8 cellular contexts compared by ENCODE assay signal in the genomic region with DNA sequence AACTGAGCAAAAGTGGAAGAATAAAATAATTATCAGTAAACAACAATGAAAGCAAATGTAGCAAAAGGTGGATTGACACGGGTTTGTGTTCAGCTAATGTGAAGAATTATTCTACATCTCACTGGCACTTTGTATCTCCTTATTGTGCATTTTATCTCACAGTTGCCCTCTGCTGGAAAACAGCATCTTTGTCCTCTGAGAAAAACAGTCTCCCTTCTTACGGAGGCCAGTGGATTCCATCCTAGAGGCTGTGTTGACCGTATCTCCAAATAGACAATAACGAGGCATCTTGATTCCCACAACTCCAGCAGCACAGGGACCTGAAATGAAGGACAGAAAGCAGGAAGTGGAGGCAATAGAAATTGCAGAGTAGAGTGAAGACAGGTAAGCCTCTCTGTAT. TPM values are rescaled to one million over a fixed set of nuclear protein-coding genes. Genes with fewer than 3 reads are reported as not detected.
DNase-seq lines count a peak whose midpoint lies in the region; ATAC-seq and TF ChIP-seq lines count a peak whose summit lies in the region.

No MANE protein-coding gene starts in this region.

- ATAC-seq in left cardiac atrium (peak; percentile 24 to 59), GM18519 (IDR thresholded peaks at IDR 0.05; ENCODE audit: low FRiP score, unreplicated experiment) (no peak), GM18505 (IDR thresholded peaks at IDR 0.05; ENCODE audit: unreplicated experiment) (no peak)

- CTCF ChIA-PET in activated naive CD4-positive, alpha-beta T cell treated with anti-CD3 and anti-CD28 coated beads for 36 hours (lab: Charles Lee): interaction anchor here (0.6 to 5.2 kb wide), 5 partner anchors 24 to 381 kb away, joined by 3 to 26 read pairs (median 4); no protein-coding TSS in a partner anchor

- H3K9me3 ChIP-seq in tibial nerve: no peaks in the 10 kb centered on the region

- no peaks in the 10 kb centered on the region for H3K36me3 Mint-ChIP-seq in activated naive CD4-positive, alpha-beta T cell treated with anti-CD3 and anti-CD28 coated beads for 36 hours (ENCODE audit: low read depth)

- TF ChIP-seq CTCF in tibial nerve (IDR thresholded peaks at IDR 0.05): peak in 4 of 5 experiments; percentile 23 to 46 (median 35)

- peaks cover 2% of the 10 kb centered on the region for H3K4me1 Mint-ChIP-seq in activated naive CD4-positive, alpha-beta T cell treated with anti-CD3 and anti-CD28 coated beads for 36 hours (ENCODE audit: low read depth)

- intact Hi-C loops in activated naive CD4-positive, alpha-beta T cell treated with anti-CD3 and anti-CD28 coated beads for 36 hours (cut with micrococcal nuclease): loop anchor here (1.0 to 10.0 kb wide), 5 partner anchors 104 to 433 kb away; partner anchors contain the start of gene ATF7IP
- intact Hi-C loops in left cardiac atrium (cut with DNase I): loop anchor here (2.0 to 10.0 kb wide), 2 partner anchors 104 to 384 kb away; no protein-coding TSS in a partner anchor
- intact Hi-C loops in posterior vena cava (cut with DNase I): loop anchor here (5.0 to 10.0 kb wide), 2 partner anchors 172 to 374 kb away; no protein-coding TSS in a partner anchor

- TF ChIP-seq EP300 in tibial nerve (IDR thresholded peaks at IDR 0.05): no peak

- peaks cover 8% of the 10 kb centered on the region for H3K27me3 Mint-ChIP-seq in activated naive CD4-positive, alpha-beta T cell treated with anti-CD3 and anti-CD28 coated beads for 36 hours (ENCODE audit: low read depth)

- no peak overlapping the region for H3K4me3 Mint-ChIP-seq in activated naive CD4-positive, alpha-beta T cell treated with anti-CD3 and anti-CD28 coated beads for 36 hours

- no peaks in the 10 kb centered on the region for H3K27me3 ChIP-seq in tibial nerve

- H3K9me3 Mint-ChIP-seq in activated naive CD4-positive, alpha-beta T cell treated with anti-CD3 and anti-CD28 coated beads for 36 hours: no peaks in the 10 kb centered on the region

- no peaks in the 10 kb centered on the region for H3K36me3 ChIP-seq in tibial nerve

- H3K4me3 ChIP-seq in tibial nerve: no peak overlapping the region

- peak; percentile 25 for DNase-seq in activated naive CD4-positive, alpha-beta T cell treated with anti-CD3 and anti-CD28 coated beads for 36 hours
- no peak for DNase-seq in activated naive CD4-positive, alpha-beta T cell treated with anti-CD3 and anti-CD28 coated beads, Interleukin-2, amount 50 U/mL, for 16 hours
- DNase-seq in RKO (ENCODE audit: low spot score): peak; percentile 49
- DNase-seq in left cardiac atrium: no peak
- peak in 1 of 2 donors; percentile 38 for DNase-seq in tibial nerve (ENCODE audit: low spot score in 2 of 2)
- no peak for DNase-seq in posterior vena cava (ENCODE audit: low spot score)

- H3K4me1 ChIP-seq in tibial nerve: no peaks in the 10 kb centered on the region

- TF ChIP-seq POLR2A in tibial nerve (IDR thresholded peaks at IDR 0.05) (no peak), GM18505 (IDR thresholded peaks at IDR 0.05; ENCODE audit: borderline replicate concordance, extremely low read depth, insufficient read depth, insufficient read length) (no peak)

- 26 to 29% methylated on average over 4 of the region's 4 CpGs for WGBS in tibial nerve, 2 donors

- no peak overlapping the region for H3K27ac ChIP-seq in tibial nerve

- no peak overlapping the region for H3K27ac Mint-ChIP-seq in activated naive CD4-positive, alpha-beta T cell treated with anti-CD3 and anti-CD28 coated beads for 36 hours

RNA-seq across cellular contexts. Expression of gene PLBD1, which starts 51.3 kb away (rescaled TPM):
- not detected for total RNA-seq in activated naive CD4-positive, alpha-beta T cell treated with anti-CD3 and anti-CD28 coated beads for 36 hours
- total RNA-seq in left cardiac atrium: 10 to 100 TPM; 22.0 to 30.9 TPM
- 10 to 100 TPM in 2 of 4 donors, 1 to 10 TPM in 2; 4.8 to 12.0 (median 8.6) TPM for total RNA-seq in tibial nerve
- total RNA-seq in posterior vena cava: 10 to 100 TPM; 12.4 to 25.5 TPM

Comparison
In these comparisons a context has a peak if more than half of its experiments do, and no peak if none do; other contexts are left out.
1. DNase-seq: peak in activated naive CD4-positive, alpha-beta T cell treated with anti-CD3 and anti-CD28 coated beads for 36 hours (single experiment) and RKO (single experiment); none in activated naive CD4-positive, alpha-beta T cell treated with anti-CD3 and anti-CD28 coated beads, Interleukin-2, amount 50 U/mL, for 16 hours (single experiment), left cardiac atrium (single experiment) and posterior vena cava (single experiment).
2. ATAC-seq: peak in left cardiac atrium (2 of 2); none in GM18519 (single experiment) and GM18505 (single experiment).
3. RNA of gene PLBD1, which starts 51.3 kb away (total RNA-seq): 22.0 to 30.9 TPM in left cardiac atrium, 12.4 to 25.5 TPM in posterior vena cava and 4.8 to 12.0 TPM in tibial nerve; not detected in activated naive CD4-positive, alpha-beta T cell treated with anti-CD3 and anti-CD28 coated beads for 36 hours; every median in the first group is over 4 times any median in the second.